In genomic region chr17:1505586-1505985, GRCh38 we compare ENCODE assay signal across 1 cellular context.
TF ChIP-seq lines count a peak whose summit lies in the region.

No MANE protein-coding gene starts in this region.

TF ChIP-seq in HepG2, 621 proteins besides CTCF, POLR2A, EP300 and RAD21:
- TF ChIP-seq ELF3 (CRISPR knock-in tag; IDR thresholded peaks at IDR 0.05) (no peak), ZNF138 (CRISPR knock-in tag; IDR thresholded peaks at IDR 0.05; ENCODE audit: low read depth) (no peak), ZFP91 (CRISPR knock-in tag; IDR thresholded peaks at IDR 0.05; ENCODE audit: borderline replicate concordance) (no peak), ZNF275 (CRISPR knock-in tag; IDR thresholded peaks at IDR 0.05; ENCODE audit: borderline replicate concordance) (no peak), ATF2 (CRISPR knock-in tag; IDR thresholded peaks at IDR 0.05) (no peak), CHD4 (IDR thresholded peaks at IDR 0.05; ENCODE audit: borderline replicate concordance, low read length) (no peak), ATF4 (CRISPR knock-in tag; IDR thresholded peaks at IDR 0.05) (no peak), ZBTB46 (CRISPR knock-in tag; IDR thresholded peaks at IDR 0.05; ENCODE audit: borderline replicate concordance) (no peak), ZNF7 (CRISPR knock-in tag; IDR thresholded peaks at IDR 0.05) (no peak), DZIP1 (CRISPR knock-in tag; IDR thresholded peaks at IDR 0.05) (no peak), ZSCAN22 (CRISPR knock-in tag; IDR thresholded peaks at IDR 0.05) (no peak), ZNF335 (CRISPR knock-in tag; IDR thresholded peaks at IDR 0.05) (no peak), ZNF3 (CRISPR knock-in tag; IDR thresholded peaks at IDR 0.05) (no peak), TFAP4 (IDR thresholded peaks at IDR 0.05; ENCODE audit: borderline replicate concordance, low read depth) (no peak), SMARCE1 (IDR thresholded peaks at IDR 0.05; ENCODE audit: borderline replicate concordance) (no peak), MXI1 (IDR thresholded peaks at IDR 0.05; ENCODE audit: borderline replicate concordance, low read depth, low read length) (no peak)
